In the genomic region with DNA sequence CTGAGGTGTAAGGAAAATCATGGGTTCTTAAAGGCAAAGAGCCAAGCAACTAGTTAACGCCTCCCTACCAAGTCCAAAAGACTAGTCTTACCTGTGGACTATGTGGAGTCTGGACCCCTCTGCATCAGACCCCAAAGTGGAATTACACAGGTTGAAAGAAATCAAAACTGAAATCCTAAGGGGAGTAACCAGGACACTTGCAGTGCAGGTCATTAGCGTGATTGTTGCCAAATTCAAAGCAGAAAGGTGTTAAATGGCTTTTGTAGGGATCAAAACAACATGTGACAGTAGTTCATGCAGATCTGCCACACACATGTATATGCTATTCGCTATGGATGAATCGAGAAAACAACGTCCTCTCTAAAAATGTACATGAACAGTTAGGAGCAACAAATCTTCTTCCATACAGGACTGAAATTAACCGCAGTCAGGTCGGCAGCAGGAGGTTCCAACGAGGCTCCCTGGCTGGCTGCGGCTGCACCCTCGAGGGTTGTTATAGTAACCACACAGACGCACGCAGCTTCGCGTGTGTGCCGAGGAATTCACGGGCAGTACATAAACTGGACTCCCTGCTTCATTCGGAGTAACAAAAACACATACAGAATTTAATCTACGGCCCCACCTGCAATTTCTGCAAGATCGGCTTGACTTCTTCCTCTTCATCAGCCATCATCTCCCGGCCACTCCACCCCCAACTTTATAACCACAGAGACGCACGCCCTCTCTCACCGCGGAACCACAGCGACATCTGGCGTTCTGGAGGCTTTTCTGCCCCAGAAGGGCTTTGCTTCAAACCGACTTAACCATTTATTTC, we compare ENCODE assay signal across 1 cellular context.
TF ChIP-seq lines count a peak whose summit lies in the region.

A gene with protein sequence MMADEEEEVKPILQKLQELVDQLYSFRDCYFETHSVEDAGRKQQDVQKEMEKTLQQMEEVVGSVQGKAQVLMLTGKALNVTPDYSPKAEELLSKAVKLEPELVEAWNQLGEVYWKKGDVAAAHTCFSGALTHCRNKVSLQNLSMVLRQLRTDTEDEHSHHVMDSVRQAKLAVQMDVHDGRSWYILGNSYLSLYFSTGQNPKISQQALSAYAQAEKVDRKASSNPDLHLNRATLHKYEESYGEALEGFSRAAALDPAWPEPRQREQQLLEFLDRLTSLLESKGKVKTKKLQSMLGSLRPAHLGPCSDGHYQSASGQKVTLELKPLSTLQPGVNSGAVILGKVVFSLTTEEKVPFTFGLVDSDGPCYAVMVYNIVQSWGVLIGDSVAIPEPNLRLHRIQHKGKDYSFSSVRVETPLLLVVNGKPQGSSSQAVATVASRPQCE (minus strand): TSS at position 687 of the 814 bp plus-strand sequence. CDS start 14 bp downstream, at position 673.

TF ChIP-seq in HepG2, 621 proteins besides CTCF, POLR2A, EP300 and RAD21 (continues in another document):
- TF ChIP-seq ZFY (CRISPR knock-in tag; IDR thresholded peaks at IDR 0.05), result peak; percentile 44; the same call in 1 of the 2 replicates
- peak; percentile 97 for TF ChIP-seq XRCC5 (optimal IDR thresholded peaks at IDR 0.05; ENCODE audit: low read length)
- peak; percentile 33; the same call in 1 of the 2 replicates for TF ChIP-seq RXRA (CRISPR knock-in tag; IDR thresholded peaks at IDR 0.05)
- TF ChIP-seq KDM5B (CRISPR knock-in tag; IDR thresholded peaks at IDR 0.05; ENCODE audit: borderline replicate concordance), result peak; percentile 58; the same call in 1 of the 2 replicates
- TF ChIP-seq ZMAT3 (CRISPR knock-in tag; conservative IDR thresholded peaks at IDR 0.05), result 0 out of 2 replicates have a peak, but pooled peaks have one; percentile 36
- peak; percentile 57; the same call in 1 of the 2 replicates for TF ChIP-seq ZNF776 (CRISPR knock-in tag; IDR thresholded peaks at IDR 0.05)
- 0 out of 2 replicates have a peak, but pooled peaks have one; percentile 32 for TF ChIP-seq KDM1A (CRISPR knock-in tag; IDR thresholded peaks at IDR 0.05)
- TF ChIP-seq GABPA (IDR thresholded peaks at IDR 0.05; ENCODE audit: low read depth, low read length), result no peak
- peak; percentile 61; the same call in 1 of the 2 replicates for TF ChIP-seq GABPA (CRISPR knock-in tag; IDR thresholded peaks at IDR 0.05; ENCODE audit: low read depth)
- TF ChIP-seq ZFP36L2 (CRISPR knock-in tag; IDR thresholded peaks at IDR 0.05), result no peak
- TF ChIP-seq, protein P1, sequence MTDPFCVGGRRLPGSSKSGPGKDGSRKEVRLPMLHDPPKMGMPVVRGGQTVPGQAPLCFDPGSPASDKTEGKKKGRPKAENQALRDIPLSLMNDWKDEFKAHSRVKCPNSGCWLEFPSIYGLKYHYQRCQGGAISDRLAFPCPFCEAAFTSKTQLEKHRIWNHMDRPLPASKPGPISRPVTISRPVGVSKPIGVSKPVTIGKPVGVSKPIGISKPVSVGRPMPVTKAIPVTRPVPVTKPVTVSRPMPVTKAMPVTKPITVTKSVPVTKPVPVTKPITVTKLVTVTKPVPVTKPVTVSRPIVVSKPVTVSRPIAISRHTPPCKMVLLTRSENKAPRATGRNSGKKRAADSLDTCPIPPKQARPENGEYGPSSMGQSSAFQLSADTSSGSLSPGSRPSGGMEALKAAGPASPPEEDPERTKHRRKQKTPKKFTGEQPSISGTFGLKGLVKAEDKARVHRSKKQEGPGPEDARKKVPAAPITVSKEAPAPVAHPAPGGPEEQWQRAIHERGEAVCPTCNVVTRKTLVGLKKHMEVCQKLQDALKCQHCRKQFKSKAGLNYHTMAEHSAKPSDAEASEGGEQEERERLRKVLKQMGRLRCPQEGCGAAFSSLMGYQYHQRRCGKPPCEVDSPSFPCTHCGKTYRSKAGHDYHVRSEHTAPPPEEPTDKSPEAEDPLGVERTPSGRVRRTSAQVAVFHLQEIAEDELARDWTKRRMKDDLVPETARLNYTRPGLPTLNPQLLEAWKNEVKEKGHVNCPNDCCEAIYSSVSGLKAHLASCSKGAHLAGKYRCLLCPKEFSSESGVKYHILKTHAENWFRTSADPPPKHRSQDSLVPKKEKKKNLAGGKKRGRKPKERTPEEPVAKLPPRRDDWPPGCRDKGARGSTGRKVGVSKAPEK (CRISPR knock-in tag; IDR thresholded peaks at IDR 0.05; ENCODE audit: borderline replicate concordance), result peak; percentile 74; the same call in 1 of the 2 replicates
- TF ChIP-seq, protein P2, sequence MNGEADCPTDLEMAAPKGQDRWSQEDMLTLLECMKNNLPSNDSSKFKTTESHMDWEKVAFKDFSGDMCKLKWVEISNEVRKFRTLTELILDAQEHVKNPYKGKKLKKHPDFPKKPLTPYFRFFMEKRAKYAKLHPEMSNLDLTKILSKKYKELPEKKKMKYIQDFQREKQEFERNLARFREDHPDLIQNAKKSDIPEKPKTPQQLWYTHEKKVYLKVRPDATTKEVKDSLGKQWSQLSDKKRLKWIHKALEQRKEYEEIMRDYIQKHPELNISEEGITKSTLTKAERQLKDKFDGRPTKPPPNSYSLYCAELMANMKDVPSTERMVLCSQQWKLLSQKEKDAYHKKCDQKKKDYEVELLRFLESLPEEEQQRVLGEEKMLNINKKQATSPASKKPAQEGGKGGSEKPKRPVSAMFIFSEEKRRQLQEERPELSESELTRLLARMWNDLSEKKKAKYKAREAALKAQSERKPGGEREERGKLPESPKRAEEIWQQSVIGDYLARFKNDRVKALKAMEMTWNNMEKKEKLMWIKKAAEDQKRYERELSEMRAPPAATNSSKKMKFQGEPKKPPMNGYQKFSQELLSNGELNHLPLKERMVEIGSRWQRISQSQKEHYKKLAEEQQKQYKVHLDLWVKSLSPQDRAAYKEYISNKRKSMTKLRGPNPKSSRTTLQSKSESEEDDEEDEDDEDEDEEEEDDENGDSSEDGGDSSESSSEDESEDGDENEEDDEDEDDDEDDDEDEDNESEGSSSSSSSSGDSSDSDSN (CRISPR knock-in tag; IDR thresholded peaks at IDR 0.05), result no peak
- peak; percentile 33 for TF ChIP-seq ETV5 (CRISPR knock-in tag; IDR thresholded peaks at IDR 0.05; ENCODE audit: borderline replicate concordance)
- TF ChIP-seq ZNF34 (CRISPR knock-in tag; IDR thresholded peaks at IDR 0.05; ENCODE audit: borderline replicate concordance), result 0 out of 2 replicates have a peak, but pooled peaks have one; percentile 50
- peak; percentile 68; the same call in 1 of the 2 replicates for TF ChIP-seq ZNF543 (CRISPR knock-in tag; IDR thresholded peaks at IDR 0.05)
- TF ChIP-seq ZNF556 (CRISPR knock-in tag; IDR thresholded peaks at IDR 0.05; ENCODE audit: borderline replicate concordance), result 0 out of 2 replicates have a peak, but pooled peaks have one; percentile 76
- TF ChIP-seq MED8 (CRISPR knock-in tag; IDR thresholded peaks at IDR 0.05; ENCODE audit: insufficient replicate concordance), result no peak
- TF ChIP-seq, protein P3, sequence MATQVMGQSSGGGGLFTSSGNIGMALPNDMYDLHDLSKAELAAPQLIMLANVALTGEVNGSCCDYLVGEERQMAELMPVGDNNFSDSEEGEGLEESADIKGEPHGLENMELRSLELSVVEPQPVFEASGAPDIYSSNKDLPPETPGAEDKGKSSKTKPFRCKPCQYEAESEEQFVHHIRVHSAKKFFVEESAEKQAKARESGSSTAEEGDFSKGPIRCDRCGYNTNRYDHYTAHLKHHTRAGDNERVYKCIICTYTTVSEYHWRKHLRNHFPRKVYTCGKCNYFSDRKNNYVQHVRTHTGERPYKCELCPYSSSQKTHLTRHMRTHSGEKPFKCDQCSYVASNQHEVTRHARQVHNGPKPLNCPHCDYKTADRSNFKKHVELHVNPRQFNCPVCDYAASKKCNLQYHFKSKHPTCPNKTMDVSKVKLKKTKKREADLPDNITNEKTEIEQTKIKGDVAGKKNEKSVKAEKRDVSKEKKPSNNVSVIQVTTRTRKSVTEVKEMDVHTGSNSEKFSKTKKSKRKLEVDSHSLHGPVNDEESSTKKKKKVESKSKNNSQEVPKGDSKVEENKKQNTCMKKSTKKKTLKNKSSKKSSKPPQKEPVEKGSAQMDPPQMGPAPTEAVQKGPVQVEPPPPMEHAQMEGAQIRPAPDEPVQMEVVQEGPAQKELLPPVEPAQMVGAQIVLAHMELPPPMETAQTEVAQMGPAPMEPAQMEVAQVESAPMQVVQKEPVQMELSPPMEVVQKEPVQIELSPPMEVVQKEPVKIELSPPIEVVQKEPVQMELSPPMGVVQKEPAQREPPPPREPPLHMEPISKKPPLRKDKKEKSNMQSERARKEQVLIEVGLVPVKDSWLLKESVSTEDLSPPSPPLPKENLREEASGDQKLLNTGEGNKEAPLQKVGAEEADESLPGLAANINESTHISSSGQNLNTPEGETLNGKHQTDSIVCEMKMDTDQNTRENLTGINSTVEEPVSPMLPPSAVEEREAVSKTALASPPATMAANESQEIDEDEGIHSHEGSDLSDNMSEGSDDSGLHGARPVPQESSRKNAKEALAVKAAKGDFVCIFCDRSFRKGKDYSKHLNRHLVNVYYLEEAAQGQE (IDR thresholded peaks at IDR 0.05; ENCODE audit: borderline replicate concordance in 1 of 2, low read depth in 1 of 2, low read length in 2 of 2), result peak in 1 of 2 experiments; percentile 46; a peak in 1 of 4 replicates
- TF ChIP-seq GATAD1 (CRISPR knock-in tag; IDR thresholded peaks at IDR 0.05), result peak; percentile 94
- 0 out of 2 replicates have a peak, but pooled peaks have one; percentile 28 for TF ChIP-seq ZNF317 (CRISPR knock-in tag; IDR thresholded peaks at IDR 0.05)
- TF ChIP-seq SMAD3 (CRISPR knock-in tag; IDR thresholded peaks at IDR 0.05), result peak; percentile 55; the same call in 1 of the 2 replicates
- peak; percentile 47; the same call in 1 of the 2 replicates for TF ChIP-seq ZNF225 (CRISPR knock-in tag; IDR thresholded peaks at IDR 0.05)
- 0 out of 2 replicates have a peak, but pooled peaks have one; percentile 62 for TF ChIP-seq DNMT3B (CRISPR knock-in tag; conservative IDR thresholded peaks at IDR 0.05)
- peak; percentile 82; the same call in 1 of the 2 replicates for TF ChIP-seq ZNF292 (CRISPR knock-in tag; IDR thresholded peaks at IDR 0.05; ENCODE audit: borderline replicate concordance, low read depth)
- TF ChIP-seq, protein P4, sequence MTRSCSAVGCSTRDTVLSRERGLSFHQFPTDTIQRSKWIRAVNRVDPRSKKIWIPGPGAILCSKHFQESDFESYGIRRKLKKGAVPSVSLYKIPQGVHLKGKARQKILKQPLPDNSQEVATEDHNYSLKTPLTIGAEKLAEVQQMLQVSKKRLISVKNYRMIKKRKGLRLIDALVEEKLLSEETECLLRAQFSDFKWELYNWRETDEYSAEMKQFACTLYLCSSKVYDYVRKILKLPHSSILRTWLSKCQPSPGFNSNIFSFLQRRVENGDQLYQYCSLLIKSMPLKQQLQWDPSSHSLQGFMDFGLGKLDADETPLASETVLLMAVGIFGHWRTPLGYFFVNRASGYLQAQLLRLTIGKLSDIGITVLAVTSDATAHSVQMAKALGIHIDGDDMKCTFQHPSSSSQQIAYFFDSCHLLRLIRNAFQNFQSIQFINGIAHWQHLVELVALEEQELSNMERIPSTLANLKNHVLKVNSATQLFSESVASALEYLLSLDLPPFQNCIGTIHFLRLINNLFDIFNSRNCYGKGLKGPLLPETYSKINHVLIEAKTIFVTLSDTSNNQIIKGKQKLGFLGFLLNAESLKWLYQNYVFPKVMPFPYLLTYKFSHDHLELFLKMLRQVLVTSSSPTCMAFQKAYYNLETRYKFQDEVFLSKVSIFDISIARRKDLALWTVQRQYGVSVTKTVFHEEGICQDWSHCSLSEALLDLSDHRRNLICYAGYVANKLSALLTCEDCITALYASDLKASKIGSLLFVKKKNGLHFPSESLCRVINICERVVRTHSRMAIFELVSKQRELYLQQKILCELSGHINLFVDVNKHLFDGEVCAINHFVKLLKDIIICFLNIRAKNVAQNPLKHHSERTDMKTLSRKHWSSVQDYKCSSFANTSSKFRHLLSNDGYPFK (CRISPR knock-in tag; IDR thresholded peaks at IDR 0.05; ENCODE audit: borderline replicate concordance), result peak; percentile 61; the same call in 1 of the 2 replicates
- TF ChIP-seq CCDC6 (CRISPR knock-in tag; IDR thresholded peaks at IDR 0.05), result peak; percentile 46; the same call in 1 of the 2 replicates
- no peak for TF ChIP-seq SIX1 (CRISPR knock-in tag; IDR thresholded peaks at IDR 0.05; ENCODE audit: borderline replicate concordance)
- TF ChIP-seq SRSF9 (IDR thresholded peaks at IDR 0.05; ENCODE audit: borderline replicate concordance, insufficient read depth, low read depth, low read length, poor library complexity, severe bottlenecking), result no peak
- TF ChIP-seq ZBTB38 (CRISPR knock-in tag; IDR thresholded peaks at IDR 0.05), result peak; percentile 18; the same call in 1 of the 2 replicates
- TF ChIP-seq, protein P5, sequence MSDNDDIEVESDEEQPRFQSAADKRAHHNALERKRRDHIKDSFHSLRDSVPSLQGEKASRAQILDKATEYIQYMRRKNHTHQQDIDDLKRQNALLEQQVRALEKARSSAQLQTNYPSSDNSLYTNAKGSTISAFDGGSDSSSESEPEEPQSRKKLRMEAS (IDR thresholded peaks at IDR 0.05), result peak; percentile 71; the same call in 1 of the 2 replicates
- TF ChIP-seq, protein P6, sequence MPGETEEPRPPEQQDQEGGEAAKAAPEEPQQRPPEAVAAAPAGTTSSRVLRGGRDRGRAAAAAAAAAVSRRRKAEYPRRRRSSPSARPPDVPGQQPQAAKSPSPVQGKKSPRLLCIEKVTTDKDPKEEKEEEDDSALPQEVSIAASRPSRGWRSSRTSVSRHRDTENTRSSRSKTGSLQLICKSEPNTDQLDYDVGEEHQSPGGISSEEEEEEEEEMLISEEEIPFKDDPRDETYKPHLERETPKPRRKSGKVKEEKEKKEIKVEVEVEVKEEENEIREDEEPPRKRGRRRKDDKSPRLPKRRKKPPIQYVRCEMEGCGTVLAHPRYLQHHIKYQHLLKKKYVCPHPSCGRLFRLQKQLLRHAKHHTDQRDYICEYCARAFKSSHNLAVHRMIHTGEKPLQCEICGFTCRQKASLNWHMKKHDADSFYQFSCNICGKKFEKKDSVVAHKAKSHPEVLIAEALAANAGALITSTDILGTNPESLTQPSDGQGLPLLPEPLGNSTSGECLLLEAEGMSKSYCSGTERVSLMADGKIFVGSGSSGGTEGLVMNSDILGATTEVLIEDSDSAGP (CRISPR knock-in tag; IDR thresholded peaks at IDR 0.05; ENCODE audit: borderline replicate concordance), result peak; percentile 71
- 0 out of 2 replicates have a peak, but pooled peaks have one; percentile 15 for TF ChIP-seq NR2F6 (IDR thresholded peaks at IDR 0.05)
- TF ChIP-seq NR2F6 (CRISPR knock-in tag; IDR thresholded peaks at IDR 0.05), result peak; percentile 28
- peak; percentile 89; the same call in 1 of the 2 replicates for TF ChIP-seq ZZZ3 (CRISPR knock-in tag; IDR thresholded peaks at IDR 0.05; ENCODE audit: borderline replicate concordance)
- peak; percentile 64; the same call in 1 of the 2 replicates for TF ChIP-seq HOXA5 (CRISPR knock-in tag; IDR thresholded peaks at IDR 0.05)
- no peak for TF ChIP-seq ZNF562 (CRISPR knock-in tag; IDR thresholded peaks at IDR 0.05; ENCODE audit: borderline replicate concordance)
- peak; percentile 67 for TF ChIP-seq GATAD2A (CRISPR knock-in tag; IDR thresholded peaks at IDR 0.05)
- TF ChIP-seq REPIN1 (CRISPR knock-in tag; IDR thresholded peaks at IDR 0.05; ENCODE audit: borderline replicate concordance, low read depth), result peak; percentile 61; the same call in 1 of the 2 replicates
